ENCODE assay signal across 23 cellular contexts in genomic region chr19:47547175-47547574, GRCh38. TPM values are rescaled to one million over a fixed set of nuclear protein-coding genes. Genes with fewer than 3 reads are reported as not detected.
"Had no signal": no experiment of that assay in that cellular context is flagged by ENCODE, and none has a peak within 500 bp of the region (broad histone marks: within the 10 kb centered on the region; RNA-seq: fewer than 3 reads in every experiment).

No MANE protein-coding gene starts in this region.

- H3K36me3 ChIP-seq: MG63, SJSA1 had no signal

- H3K27me3 ChIP-seq: MG63 had no signal

- H3K27ac Mint-ChIP-seq: IgD-negative memory B cell had no signal

- H3K4me1 Mint-ChIP-seq: IgD-negative memory B cell had no signal

- H3K4me3 ChIP-seq: MG63, SJSA1, SK-N-MC had no signal

- H3K4me3 Mint-ChIP-seq: IgD-negative memory B cell had no signal

- DNase-seq: Karpas-422, KG1, MG63, NCI-H1092, NCI-H1105 treated with DMSO at 0.1 percent for 48 hours, NCI-H1417 treated with DMSO at 0.1 percent for 48 hours, NCI-H146, NCI-H1694 treated with DMSO at 0.1 percent for 48 hours, NCI-H1930, NCI-H2081, NCI-H2107, NCI-H2227 treated with DMSO at 0.1 percent for 48 hours, NCI-H524, NCI-H526 treated with DMSO at 0.1 percent for 48 hours, NCI-H748 treated with DMSO at 0.1 percent for 48 hours, Right ventricle myocardium superior, RPMI8226, SIG-M5 had no signal

- H3K27ac ChIP-seq: SJSA1, SK-N-MC had no signal

- H3K36me3 Mint-ChIP-seq: IgD-negative memory B cell had no signal

RNA-seq across cellular contexts. Expression of gene ZNF541, which starts 25.8 kb away (rescaled TPM):
- total RNA-seq: HT-29, NCI-H460, SJSA1 had no signal
- polyA plus RNA-seq: IgD-negative memory B cell had no signal
